In the genomic region with DNA sequence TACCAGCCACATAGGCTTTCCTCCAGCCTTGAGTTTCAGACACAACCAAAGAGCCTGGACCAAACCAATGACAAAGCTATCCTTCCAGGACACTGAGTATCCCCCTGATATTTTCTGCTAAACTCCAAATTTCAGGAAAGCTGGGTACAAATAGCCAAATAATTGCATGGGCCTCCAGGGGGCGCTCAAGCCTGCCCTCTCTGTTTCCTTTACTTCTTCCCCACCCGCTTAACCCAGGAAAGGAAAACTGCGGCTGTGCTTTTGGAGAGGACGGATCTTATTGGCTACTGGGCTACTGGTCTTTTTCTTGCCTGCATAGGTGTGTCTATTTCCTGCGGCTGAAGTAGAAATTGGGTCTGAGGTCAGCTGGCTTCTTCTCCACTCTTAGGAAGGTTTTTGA, we compare ENCODE assay signal across 8 cellular contexts. TPM values are rescaled to one million over a fixed set of nuclear protein-coding genes. Genes with fewer than 3 reads are reported as not detected.
DNase-seq lines count a peak whose midpoint lies in the region; ATAC-seq and TF ChIP-seq lines count a peak whose summit lies in the region.

No MANE protein-coding gene starts in this region.

- no peak overlapping the region for H3K4me3 ChIP-seq in fibroblast of pulmonary artery (replicated peaks; ENCODE audit: low read depth, low read length)
- no peak overlapping the region for H3K4me3 ChIP-seq in neutrophil (ENCODE audit: low read depth in 1 of 2, low read length in 1 of 2)
- H3K4me3 ChIP-seq in thoracic aorta, result no peak overlapping the region

- no peaks in the 10 kb centered on the region for H3K27me3 ChIP-seq in neutrophil
- H3K27me3 ChIP-seq in thoracic aorta (replicated peaks; ENCODE audit: insufficient read depth), result no peaks in the 10 kb centered on the region

- H3K9me3 ChIP-seq in neutrophil (peaks cover 21% of the 10 kb centered on the region), thoracic aorta (peaks cover 15% of the 10 kb centered on the region)

- ATAC-seq in thoracic aorta (ENCODE audit: insufficient number of reproducible peaks, low FRiP score, low read depth), result no peak
- no peak for ATAC-seq in GM21619 (IDR thresholded peaks at IDR 0.05; ENCODE audit: unreplicated experiment)

- H3K36me3 ChIP-seq in neutrophil (no peaks in the 10 kb centered on the region), thoracic aorta (no peaks in the 10 kb centered on the region)

- no peaks in the 10 kb centered on the region for H3K4me1 ChIP-seq in neutrophil (ENCODE audit: control insufficient read depth in 1 of 2, insufficient read depth in 1 of 2, low read depth in 1 of 2, low read length in 1 of 2)
- no peaks in the 10 kb centered on the region for H3K4me1 ChIP-seq in thoracic aorta (ENCODE audit: control insufficient read depth in 1 of 2, low read depth in 2 of 2)

- H3K27ac ChIP-seq in neutrophil, result no peak overlapping the region
- H3K27ac ChIP-seq in thoracic aorta, result no peak overlapping the region

- TF ChIP-seq CTCF in AG09319 (IDR thresholded peaks at IDR 0.05; ENCODE audit: low read depth, low read length) (peak; percentile 82), GM20000 (IDR thresholded peaks at IDR 0.05; ENCODE audit: extremely low read depth, missing control alignments) (peak; percentile 81), fibroblast of pulmonary artery (IDR thresholded peaks at IDR 0.05; ENCODE audit: low read length, missing control alignments) (peak; percentile 90), neutrophil (IDR thresholded peaks at IDR 0.05) (peak; percentile 78), thoracic aorta (IDR thresholded peaks at IDR 0.05) (peak; percentile 61)

- DNase-seq in AG09319 (ENCODE audit: extremely low read depth, low read depth) (peak; percentile 31), GM20000 (ENCODE audit: low spot score) (peak; percentile 64), OCI-M1 (lab: John Stamatoyannopoulos, UW) (peak; percentile 76), fibroblast of pulmonary artery (ENCODE audit: low read depth) (peak; percentile 70), thoracic aorta (ENCODE audit: low spot score) (no peak)
- DNase-seq in activated T-cell treated with anti-CD3 and anti-CD28 coated beads, Interleukin-2, amount 50 U/mL, for 48 hours, result peak; percentile 72 to 77

RNA-seq across cellular contexts. Expression of a gene that starts 30.1 kb away (rescaled TPM):
- 1 to 10 TPM in 1 of 2 donors, not detected in 1; 3.1 TPM for total RNA-seq in thoracic aorta

RNA-seq across cellular contexts. Expression of a gene that starts 30.2 kb away (rescaled TPM):
- 10 to 100 TPM in 1 of 2 donors, 1 to 10 TPM in 1; 8.9 to 10.8 TPM for total RNA-seq in thoracic aorta

RNA-seq across cellular contexts. Expression of a gene that starts 47.7 kb away (rescaled TPM):
- not detected for total RNA-seq in thoracic aorta

RNA-seq across cellular contexts. Expression of a gene that starts 50.3 kb away (rescaled TPM):
- under 1 TPM in 1 of 2 donors, not detected in 1; 0.95 TPM for total RNA-seq in thoracic aorta
